ENCODE assay signal across 27 cellular contexts in the genomic region with DNA sequence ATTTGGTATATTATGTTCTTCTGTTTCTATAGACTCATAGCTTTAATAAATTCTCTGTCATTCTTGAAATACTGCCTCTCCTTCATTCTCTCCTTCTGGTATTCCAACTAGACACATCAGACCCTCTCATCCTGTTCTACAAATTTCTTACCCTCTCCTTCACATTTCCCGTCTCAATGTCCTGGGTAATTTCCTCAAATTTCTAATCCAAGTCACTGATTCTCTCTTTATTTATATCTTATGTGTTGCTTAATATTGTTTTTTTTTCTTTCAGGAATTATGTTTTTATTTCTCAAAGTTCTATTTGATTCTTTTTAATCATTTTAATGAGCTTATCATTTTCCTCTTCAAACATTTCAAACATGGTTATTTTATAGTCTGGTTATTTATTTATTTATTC.
"Had no signal": no experiment of that assay in that cellular context is flagged by ENCODE, and none has a peak within 500 bp of the region (broad histone marks: within the 10 kb centered on the region; RNA-seq: fewer than 3 reads in every experiment).

No MANE protein-coding gene starts in this region.

- H3K4me2 ChIP-seq: hepatocyte, neural progenitor cell had no signal

- H3K4me3 ChIP-seq: gastroesophageal sphincter, heart left ventricle, hepatocyte, left lung, mucosa of descending colon, neural progenitor cell, right atrium auricular region, stomach, thyroid gland had no signal

- H3K27me3 ChIP-seq: gastroesophageal sphincter, heart left ventricle, hepatocyte, left lung, neural progenitor cell, right atrium auricular region, stomach, thyroid gland had no signal

- H3K4me3 Mint-ChIP-seq: mesothelial cell of epicardium; naive B cell; natural killer cell treated with Interleukin-12 subunit alpha and Interleukin-12 subunit beta and Interleukin-15 and Interleukin-18, amount 100 ng/mL, for 72 hours; neural progenitor cell; stimulated activated effector memory CD8-positive, alpha-beta T cell treated with anti-CD3 and anti-CD28 coated beads, Interleukin-12 subunit alpha, Interleukin-12 subunit beta, amount 100 ng/mL, for 72 hours; type B pancreatic cell had no signal

- H3K4me1 ChIP-seq: gastroesophageal sphincter, heart left ventricle, left lung, neural progenitor cell, parathyroid adenoma, right atrium auricular region, stomach, thyroid gland had no signal

- H3K9ac ChIP-seq: neural progenitor cell, parathyroid adenoma had no signal

- H3K27ac ChIP-seq: epithelial cell of prostate, gastroesophageal sphincter, heart left ventricle, hepatocyte, left lung, neural progenitor cell, parathyroid adenoma, right atrium auricular region, stomach, thyroid gland had no signal

- H3K79me2 ChIP-seq: hepatocyte, parathyroid adenoma had no signal

- H2AFZ ChIP-seq: hepatocyte, neural progenitor cell, parathyroid adenoma had no signal

- H3K4me1 Mint-ChIP-seq: mesothelial cell of epicardium; naive B cell; neural progenitor cell; stimulated activated effector memory CD8-positive, alpha-beta T cell treated with anti-CD3 and anti-CD28 coated beads, Interleukin-12 subunit alpha, Interleukin-12 subunit beta, amount 100 ng/mL, for 72 hours had no signal

- DNase-seq: cortex of kidney; foreskin fibroblast; heart left ventricle; left cardiac atrium; left lung; mesenchymal stem cell; mucosa of descending colon; naive B cell; nucleus accumbens; stimulated activated CD4-positive, alpha-beta T cell treated with anti-CD3 and anti-CD28 coated beads, Interleukin-2, amount 100 ng/mL, for 24 hours; stimulated activated CD4-positive, alpha-beta T cell treated with anti-CD3 and anti-CD28 coated beads, Interleukin-4, amount 100 ng/mL, for 24 hours; stimulated activated naive CD4-positive, alpha-beta T cell treated with Interleukin-2 at 50 U/mL for 16 hours; stomach; thyroid gland had no signal

- ATAC-seq: esophagus mucosa; gastroesophageal sphincter; heart left ventricle; left cardiac atrium; left lung; mucosa of descending colon; natural killer cell treated with Interleukin-12 subunit alpha and Interleukin-12 subunit beta and Interleukin-15 and Interleukin-18, amount 100 ng/mL, for 72 hours; sciatic nerve; stimulated activated effector memory CD8-positive, alpha-beta T cell treated with anti-CD3 and anti-CD28 coated beads, Interleukin-12 subunit alpha, Interleukin-12 subunit beta, amount 100 ng/mL, for 72 hours had no signal

- H3K9me3 ChIP-seq: gastroesophageal sphincter, heart left ventricle, left lung, mucosa of descending colon, right atrium auricular region, stomach, thyroid gland had no signal

- H3K9me3 Mint-ChIP-seq: naive B cell; natural killer cell treated with Interleukin-12 subunit alpha and Interleukin-12 subunit beta and Interleukin-15 and Interleukin-18, amount 100 ng/mL, for 72 hours; neural progenitor cell; stimulated activated effector memory CD8-positive, alpha-beta T cell treated with anti-CD3 and anti-CD28 coated beads, Interleukin-12 subunit alpha, Interleukin-12 subunit beta, amount 100 ng/mL, for 72 hours; type B pancreatic cell had no signal

- H3K27ac Mint-ChIP-seq: mesothelial cell of epicardium; natural killer cell treated with Interleukin-12 subunit alpha and Interleukin-12 subunit beta and Interleukin-15 and Interleukin-18, amount 100 ng/mL, for 72 hours; neural progenitor cell; progenitor cell of endocrine pancreas; stimulated activated effector memory CD8-positive, alpha-beta T cell treated with anti-CD3 and anti-CD28 coated beads, Interleukin-12 subunit alpha, Interleukin-12 subunit beta, amount 100 ng/mL, for 72 hours; type B pancreatic cell had no signal

- H3K27me3 Mint-ChIP-seq: naive B cell; natural killer cell treated with Interleukin-12 subunit alpha and Interleukin-12 subunit beta and Interleukin-15 and Interleukin-18, amount 100 ng/mL, for 72 hours; progenitor cell of endocrine pancreas; type B pancreatic cell had no signal
